ENCODE assay signal across 8 cellular contexts in genomic region chr11:36500315-36500721, GRCh38. TPM values are rescaled to one million over a fixed set of nuclear protein-coding genes. Genes with fewer than 3 reads are reported as not detected.
A peak's percentile ranks its signal among the peaks of the same experiment; 100 is the strongest.
DNase-seq lines count a peak whose midpoint lies in the region; ATAC-seq and TF ChIP-seq lines count a peak whose summit lies in the region.

No MANE protein-coding gene starts in this region.

- H3K27me3 ChIP-seq in GM06990 (replicated peaks; ENCODE audit: control insufficient read depth, insufficient read depth, low read length) (no peaks in the 10 kb centered on the region), HUES48 (ENCODE audit: control insufficient read depth, insufficient read depth, low read length) (no peaks in the 10 kb centered on the region), right lobe of liver (no peaks in the 10 kb centered on the region)

- peak; percentile 23 for DNase-seq in GM06990 (ENCODE audit: extremely low read depth, insufficient read length)
- peak; percentile 92 for DNase-seq in astrocyte of the spinal cord (ENCODE audit: low read depth, low spot score)
- no peak for DNase-seq in right lobe of liver
- no peak for DNase-seq in HuH-7 (ENCODE audit: low spot score)
- DNase-seq in NCI-H510A (lab: John Stamatoyannopoulos, UW), result no peak
- no peak for DNase-seq in activated CD4-positive, CD25-positive, alpha-beta regulatory T cell (lab: John Stamatoyannopoulos, UW)

- WGBS in right lobe of liver (ENCODE audit: insufficient coverage, low coverage, low lambda C conversion rate, missing lambda C conversion rate), result 53% methylated on average over 1 of the region's 1 CpG

- H3K4me1 ChIP-seq in HUES48 (ENCODE audit: control insufficient read depth, insufficient read depth, low read length), result no peaks in the 10 kb centered on the region
- H3K4me1 ChIP-seq in right lobe of liver, result peaks cover 0 to 21% (median 6%) of the 10 kb centered on the region in 4 donors

- H3K27ac ChIP-seq in HUES48 (ENCODE audit: low read depth, low read length), result peak overlapping the region; percentile 87
- H3K27ac ChIP-seq in right lobe of liver, result no peak overlapping the region

- no peak overlapping the region for H3K4me3 ChIP-seq in GM06990 (replicated peaks; ENCODE audit: low read depth, low read length)
- H3K4me3 ChIP-seq in HUES48 (ENCODE audit: low read depth, low read length), result no peak overlapping the region
- no peak overlapping the region for H3K4me3 ChIP-seq in astrocyte of the spinal cord (ENCODE audit: low read depth, low read length)
- no peak overlapping the region for H3K4me3 ChIP-seq in right lobe of liver

- ATAC-seq in GM21717 (IDR thresholded peaks at IDR 0.05; ENCODE audit: unreplicated experiment), result peak; percentile 94
- ATAC-seq in right lobe of liver, result peak in 3 of 4 donors; percentile 14 to 92 (median 51)

- in situ Hi-C loops in astrocyte of the spinal cord (cut with HindIII; ENCODE audit: low sequenced_read_pairs), result no loop called here

- intact Hi-C loops in right lobe of liver (cut with DNase I), result no loop called here

- no peak for TF ChIP-seq POLR2A in right lobe of liver (IDR thresholded peaks at IDR 0.05)

- H3K9ac ChIP-seq in HUES48 (ENCODE audit: low read depth, low read length), result no peak overlapping the region

- H3K9me3 ChIP-seq in HUES48 (ENCODE audit: control insufficient read depth, insufficient read depth, low read length) (no peaks in the 10 kb centered on the region), right lobe of liver (no peaks in the 10 kb centered on the region)

- H3K36me3 ChIP-seq in GM06990 (ENCODE audit: control insufficient read depth, insufficient read depth, low read length) (no peaks in the 10 kb centered on the region; the same call in 1 of the 2 replicates), HUES48 (ENCODE audit: control insufficient read depth, insufficient read depth, low read length) (peaks cover 47% of the 10 kb centered on the region), right lobe of liver (peaks cover 0 to 37% (median 19%) of the 10 kb centered on the region in 4 donors)

- no peak for TF ChIP-seq CTCF in GM06990 (IDR thresholded peaks at IDR 0.05; ENCODE audit: insufficient read depth, low read length, poor library complexity, severe bottlenecking)
- no peak for TF ChIP-seq CTCF in astrocyte of the spinal cord (IDR thresholded peaks at IDR 0.05; ENCODE audit: low read depth, low read length)
- TF ChIP-seq CTCF in right lobe of liver (IDR thresholded peaks at IDR 0.05), result no peak

RNA-seq across cellular contexts. Expression of gene TRAF6, which starts 9.8 kb away (rescaled TPM):
- total RNA-seq in right lobe of liver, result 1 to 10 TPM; 4.9 to 7.4 (median 6.7) TPM

Comparison
In these comparisons a context has a peak if more than half of its experiments do, and no peak if none do; other contexts are left out.
1. DNase-seq: peak in GM06990 (single experiment) and astrocyte of the spinal cord (single experiment); none in right lobe of liver (0 of 3), HuH-7 (single experiment), NCI-H510A (single experiment) and activated CD4-positive, CD25-positive, alpha-beta regulatory T cell (0 of 4).